Comparison of ENCODE assay signal across 8 cellular contexts in genomic region chrX:78105944-78106650, GRCh38. TPM values are rescaled to one million over a fixed set of nuclear protein-coding genes. Genes with fewer than 3 reads are reported as not detected.
A peak's percentile ranks its signal among the peaks of the same experiment; 100 is the strongest.
DNase-seq lines count a peak whose midpoint lies in the region; ATAC-seq, FAIRE-seq and TF ChIP-seq lines count a peak whose summit lies in the region.

No MANE protein-coding gene starts in this region.

- no peak for FAIRE-seq in K562 (lab: Jason Lieb, UNC)

- intact Hi-C loops in K562 (cut with micrococcal nuclease): loop anchor here (2.0 kb wide), 1 partner anchor 33 kb away; the partner anchor contains the start of gene TAF9B

- H3K9me1 ChIP-seq in K562 (ENCODE audit: control insufficient read depth, insufficient read depth, low read length): peaks cover 4% of the 10 kb centered on the region

- CTCF ChIA-PET in K562 (lab: Yijun Ruan, JAX; ENCODE audit: low intra/inter-chr PET ratio): no interaction called here

- H3K79me2 ChIP-seq in Loucy (ENCODE audit: insufficient read depth, low read length): peaks cover 77% of the 10 kb centered on the region
- peaks cover 71% of the 10 kb centered on the region for H3K79me2 ChIP-seq in K562 (ENCODE audit: control insufficient read depth, insufficient read depth, low read length)

- peak overlapping the region; percentile 74 to 94 (median 83) for H3K4me3 Mint-ChIP-seq in naive B cell

- DNase-seq in K562 (ENCODE audit: extremely low read depth in 1 of 4, low spot score in 3 of 4) (no peak), naive B cell (no peak), inferior parietal cortex (ENCODE audit: extremely low spot score) (no peak), foreskin melanocyte (no peak)

- no peak for ATAC-seq in K562
- ATAC-seq in naive B cell (ENCODE audit: low read depth in 2 of 2): no peak
- no peak for ATAC-seq in GM19452 (IDR thresholded peaks at IDR 0.05; ENCODE audit: unreplicated experiment)
- ATAC-seq in HG03378 (IDR thresholded peaks at IDR 0.05; ENCODE audit: unreplicated experiment): no peak

- H3K4me3 ChIP-seq in BLaER1 treated with 17β-estradiol and CSF1 and Interleukin-3, amounts not matched to agents 10 nM and 100 nM: peak overlapping the region; percentile 73 to 92 (median 84)
- H3K4me3 ChIP-seq in Loucy (ENCODE audit: low read length, poor library complexity, severe bottlenecking) (peak overlapping the region; percentile 100), K562 (peak overlapping the region; percentile 87)

- no peaks in the 10 kb centered on the region for H3K27me3 Mint-ChIP-seq in naive B cell

- H3K27me3 ChIP-seq in BLaER1 treated with 17β-estradiol and CSF1 and Interleukin-3, amounts not matched to agents 10 nM and 100 nM: peaks cover 32 to 69% (median 59%) of the 10 kb centered on the region in 11 experiments
- H3K27me3 ChIP-seq in Loucy (ENCODE audit: insufficient read depth, low read length, poor library complexity, severe bottlenecking): peaks cover 5% of the 10 kb centered on the region
- no peaks in the 10 kb centered on the region for H3K27me3 ChIP-seq in K562 (ENCODE audit: control insufficient read depth in 2 of 2, insufficient read depth in 2 of 2, low read length in 2 of 2)

- peak overlapping the region in 9 of 11 experiments; percentile 90 to 97 (median 93); a peak in 13 of 22 replicates for H3K27ac ChIP-seq in BLaER1 treated with 17β-estradiol and CSF1 and Interleukin-3, amounts not matched to agents 10 nM and 100 nM
- peak overlapping the region; percentile 82; the same call in 2 of the 3 replicates for H3K27ac ChIP-seq in K562 (ENCODE audit: extremely low read depth, low read depth, low read length)

- H2AFZ ChIP-seq in Loucy (ENCODE audit: low read length) (no peak overlapping the region), K562 (ENCODE audit: low read depth, low read length) (no peak overlapping the region)

- H3K9me2 ChIP-seq in Loucy (replicated peaks; ENCODE audit: low read depth, low read length): no peaks in the 10 kb centered on the region

- WGBS in K562 (ENCODE audit: insufficient coverage, low coverage, missing lambda C conversion rate): 53% methylated on average over 11 of the region's 11 CpGs

- H3K27ac Mint-ChIP-seq in naive B cell: peak overlapping the region; percentile 62 to 95 (median 82)

- BruUV-seq in K562 (replicated peaks; lab: Mats Ljungman, UMichigan): no TSS peak

- H3K9me3 ChIP-seq in BLaER1 treated with 17β-estradiol and CSF1 and Interleukin-3, amounts not matched to agents 10 nM and 100 nM (replicated peaks in 1 of 11): peaks cover 9 to 35% (median 22%) of the 10 kb centered on the region in 11 experiments; a peak in 17 of 22 replicates
- no peaks in the 10 kb centered on the region for H3K9me3 ChIP-seq in Loucy (ENCODE audit: insufficient read depth, low read depth, low read length)
- H3K9me3 ChIP-seq in K562 (replicated peaks; ENCODE audit: control insufficient read depth, insufficient read depth, low read depth, low read length): no peaks in the 10 kb centered on the region

- H3K36me3 Mint-ChIP-seq in naive B cell: peaks cover 0 to 6% of the 10 kb centered on the region in 2 donors

- H3K9ac ChIP-seq in BLaER1 treated with 17β-estradiol and CSF1 and Interleukin-3, amounts not matched to agents 10 nM and 100 nM: peak overlapping the region; percentile 86 to 97 (median 93); a peak in 16 of 22 replicates
- peak overlapping the region; percentile 100 for H3K9ac ChIP-seq in Loucy (ENCODE audit: low read depth, low read length, poor library complexity, severe bottlenecking)
- H3K9ac ChIP-seq in K562 (ENCODE audit: insufficient read depth in 1 of 2, low read depth in 2 of 2, low read length in 2 of 2): peak overlapping the region; percentile 83 to 90; a peak in 3 of 4 replicates

- peaks cover 15 to 50% (median 30%) of the 10 kb centered on the region in 11 experiments; a peak in 21 of 22 replicates for H3K36me3 ChIP-seq in BLaER1 treated with 17β-estradiol and CSF1 and Interleukin-3, amounts not matched to agents 10 nM and 100 nM
- H3K36me3 ChIP-seq in Loucy (ENCODE audit: insufficient read depth, low read length): peaks cover 44% of the 10 kb centered on the region
- H3K36me3 ChIP-seq in K562 (ENCODE audit: control insufficient read depth, insufficient read depth, low read length): peaks cover 61% of the 10 kb centered on the region

- H3F3A ChIP-seq in Loucy (ENCODE audit: low read depth): no peaks in the 10 kb centered on the region

- no peak for TF ChIP-seq POLR2A in K562 (conservative IDR thresholded peaks at IDR 0.05)

- no peak for TF ChIP-seq CTCF in Loucy (conservative IDR thresholded peaks at IDR 0.05; ENCODE audit: low read length)
- no peak for TF ChIP-seq CTCF in K562 (IDR thresholded peaks at IDR 0.05 in 2 of 3, conservative IDR thresholded peaks at IDR 0.05 in 1 of 3; ENCODE audit: insufficient read depth in 2 of 3, low read depth in 1 of 3, low read length in 3 of 3)

- peak overlapping the region; percentile 61 to 86 (median 79) for H3K4me2 ChIP-seq in BLaER1 treated with 17β-estradiol and CSF1 and Interleukin-3, amounts not matched to agents 10 nM and 100 nM
- H3K4me2 ChIP-seq in Loucy (ENCODE audit: low read depth, low read length, poor library complexity, severe bottlenecking) (peak overlapping the region; percentile 99), K562 (ENCODE audit: insufficient read depth, low read length) (peak overlapping the region; percentile 91)

- TF ChIP-seq RAD21 in K562 (CRISPR knock-in tag; conservative IDR thresholded peaks at IDR 0.05 in 1 of 2, IDR thresholded peaks at IDR 0.05 in 1 of 2): no peak

- POLR2A ChIA-PET in K562 (lab: Yijun Ruan, JAX): interaction anchor here (0.9 to 1.2 kb wide), 2 partner anchors 19 to 33 kb away, joined by 4 to 5 read pairs; partner anchors contain the start of gene TAF9B

- no peak for TF ChIP-seq EP300 in K562 (IDR thresholded peaks at IDR 0.05; ENCODE audit: low read length)

- H3K9me3 Mint-ChIP-seq in naive B cell: peaks cover 0 to 7% (median 3%) of the 10 kb centered on the region in 7 donors

- H3K4me1 ChIP-seq in BLaER1 treated with 17β-estradiol and CSF1 and Interleukin-3, amounts not matched to agents 10 nM and 100 nM: peaks cover 23 to 45% (median 33%) of the 10 kb centered on the region in 10 experiments
- H3K4me1 ChIP-seq in Loucy (ENCODE audit: insufficient read depth, low read length, poor library complexity, severe bottlenecking) (peaks cover 29% of the 10 kb centered on the region), K562 (replicated peaks in 1 of 2; ENCODE audit: control insufficient read depth in 2 of 2, insufficient read depth in 2 of 2, low read length in 2 of 2) (peaks cover 5 to 8% of the 10 kb centered on the region in 2 experiments; a peak in 4 of 5 replicates)

- H4K20me1 ChIP-seq in BLaER1 treated with 17β-estradiol and CSF1 and Interleukin-3, amounts not matched to agents 10 nM and 100 nM: peaks cover 59 to 70% (median 63%) of the 10 kb centered on the region in 11 experiments
- H4K20me1 ChIP-seq in Loucy (ENCODE audit: insufficient read depth, low read length, poor library complexity, severe bottlenecking) (peaks cover 69% of the 10 kb centered on the region), K562 (replicated peaks; ENCODE audit: control insufficient read depth, insufficient read depth, low read length) (peaks cover 51% of the 10 kb centered on the region)

- in situ Hi-C loops in K562 (cut with MboI): no loop called here

- H3K4me1 Mint-ChIP-seq in naive B cell: peaks cover 30 to 49% (median 37%) of the 10 kb centered on the region in 3 donors

TF ChIP-seq in K562, 482 proteins besides CTCF, POLR2A, EP300 and RAD21 (continues in another document):
- TF ChIP-seq RBFOX2 (IDR thresholded peaks at IDR 0.05; ENCODE audit: low read depth, low read length): peak; percentile 22; the same call in 1 of the 2 replicates

RNA-seq across cellular contexts. Expression of gene PGK1, which starts 2.0 kb away (rescaled TPM):
- total RNA-seq in K562 (2011; cell fraction: chromatin; rRNA removed; ENCODE audit: low replicate concordance): 215 and 344 TPM in 2 replicates
- total RNA-seq in K562 (2011; cell fraction: nucleolus; rRNA removed): 122 and 149 TPM in 2 replicates
- 251 and 270 TPM in 2 replicates for total RNA-seq in K562 (2011; cell fraction: nucleoplasm; rRNA removed)
- total RNA-seq in K562 (2014; rRNA removed) (199 and 230 TPM in 2 replicates), K562 (2014; rRNA removed; fragmentation: Illumina TruSeq; extraction: Trizol) (378 and 428 TPM in 2 replicates), K562 (2015; rRNA removed; fragmentation: Illumina TruSeq; extraction: Trizol) (253 and 265 TPM in 2 replicates), K562 (2021) (397 and 412 TPM in 2 replicates)
- polyA plus RNA-seq in K562 (2011; rRNA removed) (1,361 and 1,378 TPM in 2 replicates), K562 (2014; fragmentation: Illumina TruSeq; extraction: Trizol) (332 and 352 TPM in 2 replicates), K562 (2014; fragmentation: Nextera tagmentation; extraction: Ambion mirVana) (100 to 1,000 TPM; 541 to 543 TPM), K562 (2014; rRNA removed) (294 and 317 TPM in 2 replicates), naive B cell (ENCODE audit: low read depth in 6 of 6) (100 to 1,000 TPM; 325 to 587 (median 365) TPM)
- 471 and 871 TPM in 2 replicates for polyA plus RNA-seq in K562 (2011; cell fraction: cytosol; rRNA removed)
- 372 and 830 TPM in 2 replicates for polyA plus RNA-seq in K562 (2011; cell fraction: nucleus; rRNA removed)
- 355 and 529 TPM in 2 replicates for polyA plus RNA-seq in K562 (2012)
- 737 and 825 TPM in 2 replicates for polyA minus RNA-seq in K562 (2011; rRNA and poly(A)+ RNA removed)
- polyA minus RNA-seq in K562 (2011; cell fraction: cytosol; rRNA and poly(A)+ RNA removed): 247 and 288 TPM in 2 replicates
- 69.6 and 149 TPM in 2 replicates for polyA minus RNA-seq in K562 (2011; cell fraction: nucleus; rRNA and poly(A)+ RNA removed)

RNA-seq across cellular contexts. Expression of gene TAF9B, which starts 33.4 kb away (rescaled TPM):
- total RNA-seq in K562 (2011; cell fraction: chromatin; rRNA removed; ENCODE audit: low replicate concordance): 3.8 and 8.3 TPM in 2 replicates
- 2.7 and 2.8 TPM in 2 replicates for total RNA-seq in K562 (2011; cell fraction: nucleolus; rRNA removed)
- total RNA-seq in K562 (2011; cell fraction: nucleoplasm; rRNA removed): 5.7 and 6.9 TPM in 2 replicates
- total RNA-seq in K562 (2014; rRNA removed): 10.9 and 16.1 TPM in 2 replicates
- total RNA-seq in K562 (2014; rRNA removed; fragmentation: Illumina TruSeq; extraction: Trizol): 28.1 and 31.4 TPM in 2 replicates
- total RNA-seq in K562 (2015; rRNA removed; fragmentation: Illumina TruSeq; extraction: Trizol): 20.6 and 20.8 TPM in 2 replicates
- 18.6 and 19.1 TPM in 2 replicates for total RNA-seq in K562 (2021)
- 32.9 and 42.1 TPM in 2 replicates for polyA plus RNA-seq in K562 (2011; rRNA removed)
- 17.4 and 21.0 TPM in 2 replicates for polyA plus RNA-seq in K562 (2011; cell fraction: cytosol; rRNA removed)
- 5.1 and 7.7 TPM in 2 replicates for polyA plus RNA-seq in K562 (2011; cell fraction: nucleus; rRNA removed)
- polyA plus RNA-seq in K562 (2012): 17.5 and 18.3 TPM in 2 replicates
- 26.2 and 30.3 TPM in 2 replicates for polyA plus RNA-seq in K562 (2014; fragmentation: Illumina TruSeq; extraction: Trizol)
- polyA plus RNA-seq in K562 (2014; fragmentation: Nextera tagmentation; extraction: Ambion mirVana): 10 to 100 TPM; 19.3 to 36.5 TPM
- polyA plus RNA-seq in K562 (2014; rRNA removed): 16.7 and 17.7 TPM in 2 replicates
- polyA minus RNA-seq in K562 (2011; rRNA and poly(A)+ RNA removed): 34.1 and 43.3 TPM in 2 replicates
- 9.6 and 12.9 TPM in 2 replicates for polyA minus RNA-seq in K562 (2011; cell fraction: cytosol; rRNA and poly(A)+ RNA removed)
- polyA minus RNA-seq in K562 (2011; cell fraction: nucleus; rRNA and poly(A)+ RNA removed): 4.8 and 6.9 TPM in 2 replicates
- polyA plus RNA-seq in naive B cell (ENCODE audit: low read depth in 6 of 6): 10 to 100 TPM in 5 of 6 donors, 1 to 10 TPM in 1; 9.2 to 19.2 (median 12.7) TPM
